ENCODE assay signal across 1 cellular context in genomic region chr16:87540072-87540976, GRCh38.
A peak's percentile ranks its signal among the peaks of the same experiment; 100 is the strongest.
TF ChIP-seq lines count a peak whose summit lies in the region.

No MANE protein-coding gene starts in this region.

TF ChIP-seq in HepG2, 621 proteins besides CTCF, POLR2A, EP300 and RAD21 (continued from another document and continues in another):
- TF ChIP-seq ZNF792 (CRISPR knock-in tag; IDR thresholded peaks at IDR 0.05) (no peak), THYN1 (CRISPR knock-in tag; IDR thresholded peaks at IDR 0.05; ENCODE audit: borderline replicate concordance, low read depth) (no peak), ZNF451 (CRISPR knock-in tag; IDR thresholded peaks at IDR 0.05) (peak; percentile 45; the same call in 1 of the 2 replicates), MBNL3 (CRISPR knock-in tag; conservative IDR thresholded peaks at IDR 0.05) (no peak), ZFP41 (CRISPR knock-in tag; IDR thresholded peaks at IDR 0.05; ENCODE audit: borderline replicate concordance) (no peak), CREBL2 (CRISPR knock-in tag; IDR thresholded peaks at IDR 0.05; ENCODE audit: borderline replicate concordance) (0 out of 2 replicates have a peak, but pooled peaks have one; percentile 37), RERE (CRISPR knock-in tag; IDR thresholded peaks at IDR 0.05; ENCODE audit: low read depth) (no peak), TFAP4 (IDR thresholded peaks at IDR 0.05; ENCODE audit: borderline replicate concordance, low read depth) (no peak), MYC (CRISPR knock-in tag; IDR thresholded peaks at IDR 0.05; ENCODE audit: borderline replicate concordance) (peak; percentile 27; the same call in 1 of the 2 replicates), TRIM22 (IDR thresholded peaks at IDR 0.05) (no peak), ZNF317 (CRISPR knock-in tag; IDR thresholded peaks at IDR 0.05) (peak; percentile 91), MAFK (conservative IDR thresholded peaks at IDR 0.05 in 1 of 2, IDR thresholded peaks at IDR 0.05 in 1 of 2; ENCODE audit: low read length in 2 of 2) (peak; percentile 79 to 85), AKNA (CRISPR knock-in tag; IDR thresholded peaks at IDR 0.05; ENCODE audit: borderline replicate concordance) (no peak), RARA (CRISPR knock-in tag; IDR thresholded peaks at IDR 0.05) (peak; percentile 3; the same call in 1 of the 2 replicates), RXRA (CRISPR knock-in tag; IDR thresholded peaks at IDR 0.05) (no peak; the same call in 1 of the 2 replicates), JDP2 (CRISPR knock-in tag; IDR thresholded peaks at IDR 0.05; ENCODE audit: borderline replicate concordance) (no peak), HNF1B (CRISPR knock-in tag; IDR thresholded peaks at IDR 0.05) (0 out of 2 replicates have a peak, but pooled peaks have one; percentile 46), HDAC2 (CRISPR knock-in tag; IDR thresholded peaks at IDR 0.05) (no peak), NR2F1 (CRISPR knock-in tag; IDR thresholded peaks at IDR 0.05) (peak in 1 of 2 experiments; percentile 61; a peak in 1 of 4 replicates), ARNT2 (CRISPR knock-in tag; IDR thresholded peaks at IDR 0.05; ENCODE audit: low read depth) (no peak), ZHX2 (IDR thresholded peaks at IDR 0.05; ENCODE audit: low read depth) (no peak), ZHX2 (CRISPR knock-in tag; IDR thresholded peaks at IDR 0.05; ENCODE audit: borderline replicate concordance) (no peak), ARID4A (CRISPR knock-in tag; IDR thresholded peaks at IDR 0.05; ENCODE audit: borderline replicate concordance) (peak; percentile 57), ZNF253 (CRISPR knock-in tag; IDR thresholded peaks at IDR 0.05; ENCODE audit: borderline replicate concordance) (no peak), ZNF274 (CRISPR knock-in tag; IDR thresholded peaks at IDR 0.05) (0 out of 2 replicates have a peak, but pooled peaks have one; percentile 50), MTF1 (CRISPR knock-in tag; IDR thresholded peaks at IDR 0.05) (no peak), GLI4 (CRISPR knock-in tag; IDR thresholded peaks at IDR 0.05; ENCODE audit: borderline replicate concordance) (0 out of 2 replicates have a peak, but pooled peaks have one; percentile 78), DMAP1 (CRISPR knock-in tag; IDR thresholded peaks at IDR 0.05) (no peak), MAF1 (CRISPR knock-in tag; IDR thresholded peaks at IDR 0.05; ENCODE audit: borderline replicate concordance) (no peak), MAFF (IDR thresholded peaks at IDR 0.05; ENCODE audit: low read depth, low read length) (peak; percentile 77)
